In the genomic region with DNA sequence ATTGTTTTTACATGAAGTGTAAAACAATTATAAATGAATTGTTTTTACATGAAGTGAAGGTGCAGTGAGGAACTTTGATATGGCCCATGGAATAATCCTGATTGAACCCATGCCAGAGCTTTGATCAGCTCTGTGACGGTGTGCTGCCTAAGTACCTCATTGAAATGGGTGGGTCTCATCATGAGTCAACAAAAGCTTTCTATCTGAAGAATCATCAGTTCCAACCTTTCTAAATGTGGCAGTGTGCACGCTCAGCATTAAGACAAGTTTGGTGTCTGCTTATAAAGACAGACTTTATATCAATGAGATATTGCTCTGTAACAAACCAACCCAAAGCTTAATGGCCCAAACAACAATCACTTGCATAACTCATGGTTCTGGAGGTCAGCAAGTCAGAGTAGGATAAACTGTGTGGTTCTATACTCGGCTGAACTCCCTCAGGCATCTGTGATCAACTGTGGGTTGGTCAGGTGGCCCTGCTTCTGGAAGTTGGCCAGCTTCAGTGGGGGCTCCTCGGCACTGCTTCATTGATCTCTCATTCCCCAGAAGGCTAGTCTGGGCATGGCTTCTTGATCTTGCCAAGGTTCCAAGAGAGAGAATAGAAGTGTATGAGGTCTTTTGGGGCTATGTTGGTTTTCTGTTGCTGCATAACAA, we compare ENCODE assay signal across 21 cellular contexts.
DNase-seq lines count a peak whose midpoint lies in the region; ATAC-seq and TF ChIP-seq lines count a peak whose summit lies in the region.
"Had no signal": no experiment of that assay in that cellular context is flagged by ENCODE, and none has a peak within 500 bp of the region (broad histone marks: within the 10 kb centered on the region; RNA-seq: fewer than 3 reads in every experiment).

No MANE protein-coding gene starts in this region.

- no peak for TF ChIP-seq RAD21 in IMR-90 (IDR thresholded peaks at IDR 0.05; ENCODE audit: low read length)

- H4K8ac ChIP-seq in IMR-90 (ENCODE audit: low read depth in 2 of 2, low read length in 2 of 2), result no peak overlapping the region

- TF ChIP-seq CTCF in IMR-90 (conservative IDR thresholded peaks at IDR 0.05; ENCODE audit: low read depth, low read length), result no peak
- TF ChIP-seq CTCF in epithelial cell of esophagus (IDR thresholded peaks at IDR 0.05; ENCODE audit: insufficient read depth, low read depth, low read length, missing control alignments), result no peak

- peaks cover 12% of the 10 kb centered on the region for H3K9me3 ChIP-seq in IMR-90 (ENCODE audit: control insufficient read depth, insufficient read depth, low read length)
- H3K9me3 ChIP-seq: HAP-1 had no signal

- no peaks in the 10 kb centered on the region for H3K79me1 ChIP-seq in IMR-90 (ENCODE audit: low read depth in 1 of 2, low read length in 2 of 2)

- no peak overlapping the region for H2AK9ac ChIP-seq in IMR-90 (replicated peaks; ENCODE audit: low read depth, low read length, poor library complexity)

- H3K36me3 Mint-ChIP-seq in immature natural killer cell, result peaks cover 0 to 3% (median 0%) of the 10 kb centered on the region in 3 donors
- H3K36me3 Mint-ChIP-seq in activated CD8-positive, alpha-beta memory T cell treated with anti-CD3 and anti-CD28 coated beads, Interleukin-2, amount 10 ng/mL, durations not matched to agents 7 days and 5 days, result peaks cover 6% of the 10 kb centered on the region

- H3K4me3 Mint-ChIP-seq in immature natural killer cell, result no peak overlapping the region
- H3K4me3 Mint-ChIP-seq in activated CD8-positive, alpha-beta memory T cell treated with anti-CD3 and anti-CD28 coated beads, Interleukin-2, amount 10 ng/mL, durations not matched to agents 7 days and 5 days, result no peak overlapping the region
- H3K4me3 Mint-ChIP-seq: B cell; CD4-positive, alpha-beta T cell had no signal

- H3K9me1 ChIP-seq in IMR-90 (ENCODE audit: insufficient read depth, low read length), result peaks cover 6% of the 10 kb centered on the region

- 0 out of 2 replicates have a peak, but pooled peaks have one; percentile 14 for ATAC-seq in IMR-90 (ENCODE audit: low read depth)
- no peak for ATAC-seq in activated CD8-positive, alpha-beta memory T cell treated with anti-CD3 and anti-CD28 coated beads, Interleukin-2, amount 10 ng/mL, durations not matched to agents 7 days and 5 days
- ATAC-seq: GM12878 had no signal

- H3K4me2 ChIP-seq in IMR-90 (ENCODE audit: low read depth, low read length), result no peak overlapping the region

- no peak overlapping the region for H3K27ac ChIP-seq in IMR-90 (ENCODE audit: insufficient read depth, low read length)
- H3K27ac ChIP-seq: 22Rv1, SK-N-MC had no signal

- peaks cover 5% of the 10 kb centered on the region for H3K4me1 ChIP-seq in IMR-90 (ENCODE audit: control insufficient read depth, insufficient read depth, low read length)

- no peak overlapping the region for H3K56ac ChIP-seq in IMR-90 (ENCODE audit: extremely low read depth, insufficient read depth, low read length)

- no peaks in the 10 kb centered on the region for H3K27me3 ChIP-seq in IMR-90 (ENCODE audit: control insufficient read depth, insufficient read depth, low read length)

- no peak overlapping the region; the same call in 1 of the 2 replicates for H3K18ac ChIP-seq in IMR-90 (ENCODE audit: low read depth, low read length)

- no peak overlapping the region for H2BK120ac ChIP-seq in IMR-90 (ENCODE audit: low read depth, low read length)

- H3K23ac ChIP-seq in IMR-90 (ENCODE audit: low read depth, low read length), result no peak overlapping the region

- H4K20me1 ChIP-seq in IMR-90 (ENCODE audit: insufficient read depth, low read length), result no peaks in the 10 kb centered on the region

- POLR2A ChIA-PET in IMR-90 (lab: Charles Lee; ENCODE audit: unreplicated experiment), result no interaction called here

- H3K36me3 ChIP-seq in IMR-90 (ENCODE audit: control insufficient read depth, insufficient read depth, low read length), result peaks cover 5% of the 10 kb centered on the region
- H3K36me3 ChIP-seq: HAP-1 had no signal

- H2AFZ ChIP-seq in IMR-90 (replicated peaks; ENCODE audit: low read length, poor library complexity), result no peak overlapping the region

- H2AK5ac ChIP-seq in IMR-90 (ENCODE audit: low read depth, low read length), result no peak overlapping the region

- no peaks in the 10 kb centered on the region for H3K9me3 Mint-ChIP-seq in immature natural killer cell
- no peaks in the 10 kb centered on the region for H3K9me3 Mint-ChIP-seq in activated CD8-positive, alpha-beta memory T cell treated with anti-CD3 and anti-CD28 coated beads, Interleukin-2, amount 10 ng/mL, durations not matched to agents 7 days and 5 days (ENCODE audit: low read depth)
- H3K9me3 Mint-ChIP-seq: CD4-positive, alpha-beta T cell had no signal

- no peaks in the 10 kb centered on the region for H3K27me3 Mint-ChIP-seq in immature natural killer cell (ENCODE audit: low read depth in 3 of 3)
- no peaks in the 10 kb centered on the region for H3K27me3 Mint-ChIP-seq in activated CD8-positive, alpha-beta memory T cell treated with anti-CD3 and anti-CD28 coated beads, Interleukin-2, amount 10 ng/mL, durations not matched to agents 7 days and 5 days
- H3K27me3 Mint-ChIP-seq: B cell; CD4-positive, alpha-beta T cell had no signal

- no peak overlapping the region for H3K27ac Mint-ChIP-seq in immature natural killer cell
- H3K27ac Mint-ChIP-seq in activated CD8-positive, alpha-beta memory T cell treated with anti-CD3 and anti-CD28 coated beads, Interleukin-2, amount 10 ng/mL, durations not matched to agents 7 days and 5 days, result no peak overlapping the region
- H3K27ac Mint-ChIP-seq: B cell; CD4-positive, alpha-beta T cell had no signal

- no TSS peak for BruUV-seq in IMR-90 (replicated peaks; lab: Mats Ljungman, UMichigan)

- CTCF ChIA-PET in IMR-90 (lab: Yijun Ruan, JAX), result interaction anchor here (0.6 kb wide), 1 partner anchor 75 kb away, joined by 3 read pairs; no protein-coding TSS in a partner anchor
- CTCF ChIA-PET in activated CD8-positive, alpha-beta memory T cell treated with anti-CD3 and anti-CD28 coated beads, Interleukin-2, amount 10 ng/mL, durations not matched to agents 7 days and 5 days (lab: Charles Lee), result interaction anchor here (4.2 kb wide), 1 partner anchor 11 kb away, joined by 31 read pairs; no protein-coding TSS in a partner anchor

- H3K9ac ChIP-seq in IMR-90 (ENCODE audit: low read depth, low read length), result no peak overlapping the region

- peak; percentile 25 for DNase-seq in DMS53 (lab: John Stamatoyannopoulos, UW)
- no peak for DNase-seq in DMS53 treated with DMSO at 0.1 percent for 48 hours (lab: John Stamatoyannopoulos, UW; ENCODE audit: unreplicated experiment)
- peak; percentile 17 for DNase-seq in IMR-90
- peak; percentile 66 for DNase-seq in epithelial cell of esophagus (ENCODE audit: low read depth)
- DNase-seq in kidney glomerular epithelial cell (lab: John Stamatoyannopoulos, UW), result peak; percentile 64
- no peak for DNase-seq in NCI-H1436 (lab: John Stamatoyannopoulos, UW)
- no peak for DNase-seq in immature natural killer cell
- no peak for DNase-seq in activated CD8-positive, alpha-beta memory T cell treated with anti-CD3 and anti-CD28 coated beads, Interleukin-2, amount 10 ng/mL, durations not matched to agents 7 days and 5 days
- DNase-seq: Calu3; CD4-positive, alpha-beta T cell; DND-41; KBM-7; NCI-H1436 treated with DMSO at 0.1 percent for 48 hours; NCI-H2081; NCI-H226; NCI-H526 treated with DMSO at 0.1 percent for 48 hours had no signal

- 60% methylated on average over 1 of the region's 4 CpGs; no CpG with 5 or more reads in 1 of the 2 experiments for WGBS in IMR-90 (ENCODE audit: extremely low coverage in 2 of 2, insufficient read length in 1 of 2), 2 experiments

- no peak overlapping the region for H2BK20ac ChIP-seq in IMR-90 (ENCODE audit: low read depth, low read length)

- H3K4ac ChIP-seq in IMR-90 (ENCODE audit: low read depth, low read length), result no peak overlapping the region

- no peak overlapping the region for H2BK5ac ChIP-seq in IMR-90 (ENCODE audit: low read depth, low read length, poor library complexity, severe bottlenecking)

- intact Hi-C loops in IMR-90 (cut with micrococcal nuclease), result no loop called here

- in situ Hi-C loops in IMR-90 (cut with MboI; ENCODE audit: low sequenced_read_pairs), result loop anchor here (5.0 to 25.0 kb wide), 3 partner anchors 212 to 1172 kb away; no protein-coding TSS in a partner anchor

- H3K14ac ChIP-seq in IMR-90 (replicated peaks; ENCODE audit: low read depth, low read length), result no peak overlapping the region

- H3K4me3 ChIP-seq in IMR-90 (ENCODE audit: insufficient read depth, low read depth, low read length) (no peak overlapping the region), epithelial cell of esophagus (ENCODE audit: low read length) (no peak overlapping the region)
- H3K4me3 ChIP-seq: GM12878, HAP-1, SK-N-MC had no signal

- H4K91ac ChIP-seq in IMR-90 (ENCODE audit: insufficient read depth, low read depth, low read length), result no peak overlapping the region; the same call in 1 of the 2 replicates

- H3K4me1 Mint-ChIP-seq in immature natural killer cell, result peaks cover 37 to 53% of the 10 kb centered on the region in 2 donors
- H3K4me1 Mint-ChIP-seq in activated CD8-positive, alpha-beta memory T cell treated with anti-CD3 and anti-CD28 coated beads, Interleukin-2, amount 10 ng/mL, durations not matched to agents 7 days and 5 days, result peaks cover 9% of the 10 kb centered on the region
- H3K4me1 Mint-ChIP-seq: B cell had no signal

- H4K5ac ChIP-seq in IMR-90 (ENCODE audit: low read depth, low read length), result peak overlapping the region; percentile 15; the same call in 1 of the 2 replicates

- dilution Hi-C loops in IMR-90 (cut with HindIII; ENCODE audit: low sequenced_read_pairs, unreplicated experiment), result no loop called here

- H2BK15ac ChIP-seq in IMR-90 (ENCODE audit: low read depth, low read length), result peak overlapping the region; percentile 25; the same call in 1 of the 3 replicates

- no peak for TF ChIP-seq POLR2A in IMR-90 (IDR thresholded peaks at IDR 0.05; ENCODE audit: low read depth, low read length)

TF ChIP-seq in IMR-90, 13 proteins besides CTCF, POLR2A, EP300 and RAD21:
- TF ChIP-seq RCOR1 (IDR thresholded peaks at IDR 0.05; ENCODE audit: insufficient replicate concordance, low read length) (no peak), MAFK (IDR thresholded peaks at IDR 0.05; ENCODE audit: low read depth, low read length) (peak; percentile 52; the same call in 1 of the 2 replicates)

Comparison
In these comparisons a context has a peak if more than half of its experiments do, and no peak if none do; other contexts are left out.
1. DNase-seq: peak in DMS53 (single experiment), IMR-90 (single experiment), epithelial cell of esophagus (single experiment) and kidney glomerular epithelial cell (single experiment); none in DMS53 treated with DMSO at 0.1 percent for 48 hours (single experiment), NCI-H1436 (single experiment), immature natural killer cell (0 of 3) and activated CD8-positive, alpha-beta memory T cell treated with anti-CD3 and anti-CD28 coated beads, Interleukin-2, amount 10 ng/mL, durations not matched to agents 7 days and 5 days (single experiment).